12 cellular contexts compared by ENCODE assay signal in genomic region chr1:83499998-83500397, GRCh38.
DNase-seq lines count a peak whose midpoint lies in the region; ATAC-seq, FAIRE-seq and TF ChIP-seq lines count a peak whose summit lies in the region.
"Had no signal": no experiment of that assay in that cellular context is flagged by ENCODE, and none has a peak within 500 bp of the region (broad histone marks: within the 10 kb centered on the region; RNA-seq: fewer than 3 reads in every experiment).

No MANE protein-coding gene starts in this region.

- no peak overlapping the region for H3K4me3 ChIP-seq in body of pancreas
- no peak overlapping the region for H3K4me3 ChIP-seq in gastrocnemius medialis

- H3K9me3 ChIP-seq in body of pancreas = no peaks in the 10 kb centered on the region
- H3K9me3 ChIP-seq in gastrocnemius medialis = no peaks in the 10 kb centered on the region

- TF ChIP-seq POLR2A in GM12892 (IDR thresholded peaks at IDR 0.05; ENCODE audit: low read depth, low read length) = 0 out of 2 replicates have a peak, but pooled peaks have one; percentile 47
- TF ChIP-seq POLR2A in body of pancreas (IDR thresholded peaks at IDR 0.05) = no peak
- TF ChIP-seq POLR2A in gastrocnemius medialis (IDR thresholded peaks at IDR 0.05) = no peak

- H3K27me3 ChIP-seq in body of pancreas (no peaks in the 10 kb centered on the region), gastrocnemius medialis (no peaks in the 10 kb centered on the region)

- ATAC-seq in GM19397 (IDR thresholded peaks at IDR 0.05; ENCODE audit: unreplicated experiment) = peak; percentile 43
- ATAC-seq in HG02884 (IDR thresholded peaks at IDR 0.05; ENCODE audit: unreplicated experiment) = peak; percentile 53
- ATAC-seq in HG03575 (IDR thresholded peaks at IDR 0.05; ENCODE audit: extremely low read depth, insufficient number of reproducible peaks, low FRiP score, unreplicated experiment) = peak; percentile 38
- no peak for ATAC-seq in body of pancreas
- no peak for ATAC-seq in gastrocnemius medialis
- ATAC-seq: HepG2 had no signal

- DNase-seq in GM12892 (ENCODE audit: insufficient read length) = no peak
- DNase-seq in NCI-H524 treated with DMSO at 0.1 percent for 48 hours (lab: John Stamatoyannopoulos, UW) = no peak
- DNase-seq in activated gamma-delta T cell (lab: John Stamatoyannopoulos, UW) = no peak
- DNase-seq in body of pancreas = no peak
- DNase-seq in gastrocnemius medialis = no peak
- DNase-seq: NCI-H2081 treated with DMSO at 0.1 percent for 48 hours had no signal

- WGBS in body of pancreas, 2 donors = 86 to 91% methylated on average over 3 of the region's 3 CpGs

- H3K27ac ChIP-seq in body of pancreas (no peak overlapping the region), gastrocnemius medialis (no peak overlapping the region)
- H3K27ac ChIP-seq: RWPE1 had no signal

- peak; percentile 91 for FAIRE-seq in GM12892 (lab: Jason Lieb, UNC)
- FAIRE-seq: endometrium, HepG2 had no signal

- in situ Hi-C loops in gastrocnemius medialis (cut with MboI; ENCODE audit: low sequenced_read_pairs in 4 of 4) = no loop called here

- H3K36me3 ChIP-seq in body of pancreas (replicated peaks in 1 of 2; ENCODE audit: insufficient read depth in 1 of 2, low read depth in 2 of 2) = no peaks in the 10 kb centered on the region
- no peaks in the 10 kb centered on the region for H3K36me3 ChIP-seq in gastrocnemius medialis

- peaks cover 17% of the 10 kb centered on the region for H3K4me1 ChIP-seq in body of pancreas
- peaks cover 0 to 18% of the 10 kb centered on the region in 2 donors for H3K4me1 ChIP-seq in gastrocnemius medialis

- intact Hi-C loops in body of pancreas (cut with DNase I) (no loop called here), gastrocnemius medialis (cut with DNase I; ENCODE audit: low total_unique reads) (no loop called here)

- no peak for TF ChIP-seq CTCF in body of pancreas (IDR thresholded peaks at IDR 0.05)
- no peak for TF ChIP-seq CTCF in gastrocnemius medialis (IDR thresholded peaks at IDR 0.05 in 4 of 5, conservative IDR thresholded peaks at IDR 0.05 in 1 of 5)

Comparison
In these comparisons a context has a peak if more than half of its experiments do, and no peak if none do; other contexts are left out.
1. ATAC-seq: peak in GM19397 (single experiment), HG02884 (single experiment) and HG03575 (single experiment); none in body of pancreas (single experiment) and gastrocnemius medialis (0 of 2).